In the genomic region with DNA sequence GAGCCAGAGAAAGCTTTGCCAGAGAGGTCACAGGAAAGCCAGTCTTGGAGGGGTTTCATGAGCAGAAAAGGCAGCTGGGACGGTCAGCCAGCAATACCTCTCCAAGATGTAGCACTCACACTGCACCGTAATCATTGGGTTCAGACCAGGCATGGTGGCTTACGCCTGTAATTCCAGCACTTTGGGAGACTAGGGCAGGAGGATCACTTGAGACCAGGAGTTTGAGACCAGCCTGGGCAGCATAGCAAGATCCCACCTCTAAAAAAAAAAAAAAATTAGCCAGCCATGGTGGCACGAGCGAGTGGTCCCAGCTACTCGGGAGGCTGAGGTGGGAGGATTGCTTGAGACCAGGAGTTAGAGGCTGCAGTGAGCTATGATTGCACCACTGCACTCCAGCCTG, we compare ENCODE assay signal across 25 cellular contexts.
"Had no signal": no experiment of that assay in that cellular context is flagged by ENCODE, and none has a peak within 500 bp of the region (broad histone marks: within the 10 kb centered on the region; RNA-seq: fewer than 3 reads in every experiment).

No MANE protein-coding gene starts in this region.

- FAIRE-seq: pancreas, small intestine had no signal

- H3K27ac Mint-ChIP-seq: mesothelial cell of epicardium; natural killer cell; stimulated activated effector memory CD8-positive, alpha-beta T cell treated with anti-CD3 and anti-CD28 coated beads, Interleukin-12 subunit alpha, Interleukin-12 subunit beta, amount 100 ng/mL, for 72 hours; stimulated activated naive CD8-positive, alpha-beta T cell treated with anti-CD3 and anti-CD28 coated beads, Interleukin-15, Interleukin-2, amounts not matched to agents 100 ng/mL and 50 ng/mL, for 24 hours had no signal

- ATAC-seq: natural killer cell; pancreas; right cardiac atrium; stimulated activated effector memory CD8-positive, alpha-beta T cell treated with anti-CD3 and anti-CD28 coated beads, Interleukin-12 subunit alpha, Interleukin-12 subunit beta, amount 100 ng/mL, for 72 hours; upper lobe of right lung had no signal

- H3K4me1 ChIP-seq: left ventricle myocardium inferior, pancreas, prostate gland, suprapubic skin, tibial artery, upper lobe of right lung, uterus had no signal

- H3K27ac ChIP-seq: left ventricle myocardium inferior, pancreas, prostate gland, sigmoid colon, spleen, suprapubic skin, thoracic aorta, tibial artery, upper lobe of right lung, uterus had no signal

- H3K4me1 Mint-ChIP-seq: natural killer cell; stimulated activated effector memory CD8-positive, alpha-beta T cell treated with anti-CD3 and anti-CD28 coated beads, Interleukin-12 subunit alpha, Interleukin-12 subunit beta, amount 100 ng/mL, for 72 hours had no signal

- H3K36me3 Mint-ChIP-seq: mesothelial cell of epicardium; naive B cell; natural killer cell; stimulated activated effector memory CD8-positive, alpha-beta T cell treated with anti-CD3 and anti-CD28 coated beads, Interleukin-12 subunit alpha, Interleukin-12 subunit beta, amount 100 ng/mL, for 72 hours had no signal

- H3K4me3 Mint-ChIP-seq: mesothelial cell of epicardium; naive B cell; natural killer cell; stimulated activated effector memory CD8-positive, alpha-beta T cell treated with anti-CD3 and anti-CD28 coated beads, Interleukin-12 subunit alpha, Interleukin-12 subunit beta, amount 100 ng/mL, for 72 hours; stimulated activated naive CD8-positive, alpha-beta T cell treated with anti-CD3 and anti-CD28 coated beads, Interleukin-15, Interleukin-2, amounts not matched to agents 100 ng/mL and 50 ng/mL, for 24 hours had no signal

- H3K27me3 ChIP-seq: pancreas, sigmoid colon, upper lobe of right lung, uterus had no signal

- H3K36me3 ChIP-seq: left ventricle myocardium inferior, pancreas, prostate gland, sigmoid colon, spleen, suprapubic skin, thoracic aorta, tibial artery, upper lobe of right lung, uterus had no signal

- H3K4me3 ChIP-seq: left ventricle myocardium inferior, lung, pancreas, prostate gland, sigmoid colon, spleen, suprapubic skin, thoracic aorta, tibial artery, upper lobe of right lung, uterus had no signal

- H3K9me3 Mint-ChIP-seq: stimulated activated naive CD8-positive, alpha-beta T cell treated with anti-CD3 and anti-CD28 coated beads, Interleukin-15, Interleukin-2, amounts not matched to agents 100 ng/mL and 50 ng/mL, for 24 hours had no signal

- H3K9me3 ChIP-seq: pancreas, prostate gland, sigmoid colon, suprapubic skin, thoracic aorta, tibial artery, upper lobe of right lung, uterus had no signal

- DNase-seq: islet precursor cell; left ventricle myocardium inferior; mesendoderm; naive B cell; natural killer cell; nucleus accumbens; pancreas; posterior cingulate gyrus; retina; right cardiac atrium; sigmoid colon; small intestine; spleen; stimulated activated CD4-positive, alpha-beta T cell treated with anti-CD3 and anti-CD28 coated beads, Interleukin-4, amount 100 ng/mL, for 24 hours; stimulated activated naive CD4-positive, alpha-beta T cell; tibial artery; upper lobe of right lung; uterus had no signal

- H3K27me3 Mint-ChIP-seq: stimulated activated naive CD8-positive, alpha-beta T cell treated with anti-CD3 and anti-CD28 coated beads, Interleukin-15, Interleukin-2, amounts not matched to agents 100 ng/mL and 50 ng/mL, for 24 hours had no signal
